Comparison of ENCODE assay signal across 8 cellular contexts in the genomic region with DNA sequence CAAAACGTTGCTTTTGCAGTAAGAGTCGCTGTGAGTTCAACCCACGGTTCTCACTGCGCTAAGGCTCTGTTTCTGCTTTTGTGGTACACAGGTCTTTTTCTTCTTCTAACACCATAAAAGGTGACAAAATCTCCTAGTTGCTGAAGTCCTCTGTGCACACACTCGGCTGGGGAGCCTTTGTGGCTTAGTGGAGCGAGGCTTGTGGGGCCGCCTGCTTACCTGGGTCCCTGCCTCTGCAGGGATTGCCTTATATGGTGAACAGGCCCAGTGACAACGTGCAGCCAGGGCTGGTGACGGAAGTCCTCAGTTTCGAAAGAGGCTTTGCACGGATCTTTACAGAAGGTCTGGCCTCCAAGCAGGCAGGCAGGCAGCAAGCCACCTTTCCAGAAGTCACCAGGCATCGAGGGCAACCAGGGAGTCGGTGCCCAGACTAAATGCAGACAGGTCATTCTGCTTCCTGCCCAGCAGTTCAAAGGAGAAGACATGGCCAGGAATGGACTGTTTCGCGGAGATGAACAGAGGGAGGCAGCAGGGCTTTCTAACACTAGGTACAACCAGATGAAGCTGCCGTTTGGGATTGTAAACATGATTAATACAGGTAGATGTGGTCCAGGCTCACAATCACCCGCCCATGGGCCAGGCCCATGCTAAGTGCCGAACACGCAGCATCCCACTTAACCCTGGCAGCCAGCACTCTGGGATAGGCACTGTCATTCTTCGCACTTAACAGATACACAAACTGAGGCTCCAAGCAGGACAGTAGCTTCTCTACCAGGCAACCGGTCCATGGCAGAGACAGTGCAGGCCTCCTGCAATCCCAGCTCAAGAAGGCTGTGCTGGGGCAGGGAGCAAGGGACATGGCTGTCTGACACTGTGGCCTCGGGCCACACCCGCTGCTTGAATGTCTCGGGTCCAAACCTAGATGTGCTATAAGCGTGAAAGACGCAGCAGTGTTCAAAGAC. TPM values are rescaled to one million over a fixed set of nuclear protein-coding genes. Genes with fewer than 3 reads are reported as not detected.
DNase-seq lines count a peak whose midpoint lies in the region; ATAC-seq and TF ChIP-seq lines count a peak whose summit lies in the region.

No MANE protein-coding gene starts in this region.

- peaks cover 0 to 2% of the 10 kb centered on the region in 2 donors for H3K4me1 ChIP-seq in lung (ENCODE audit: control insufficient read depth in 2 of 2, insufficient read depth in 2 of 2, low read length in 2 of 2)

- H3K27ac Mint-ChIP-seq in stimulated activated naive CD8-positive, alpha-beta T cell treated with anti-CD3 and anti-CD28 coated beads, Interleukin-15, amount 100 ng/mL, for 72 hours = peak overlapping the region; percentile 95 to 99

- peak overlapping the region in 1 of 2 donors; percentile 63 for H3K27ac ChIP-seq in lung (ENCODE audit: low read depth in 1 of 2, low read length in 1 of 2)

- no peaks in the 10 kb centered on the region for H3K27me3 ChIP-seq in lung (ENCODE audit: control insufficient read depth, insufficient read depth)

- no peak overlapping the region for H3K4me3 ChIP-seq in lung

- H3K4me3 Mint-ChIP-seq in stimulated activated naive CD8-positive, alpha-beta T cell treated with anti-CD3 and anti-CD28 coated beads, Interleukin-15, amount 100 ng/mL, for 72 hours = peak overlapping the region; percentile 67 to 83

- 50 to 65% methylated on average over 26 of the region's 26 CpGs for whole genome bisulfite sequencing in lung, 2 donors

- peak; percentile 63 for TF ChIP-seq POLR2A in GM18505 (IDR thresholded peaks at IDR 0.05; ENCODE audit: borderline replicate concordance, extremely low read depth, insufficient read depth, insufficient read length)

- peaks cover 92% of the 10 kb centered on the region for H3K4me1 Mint-ChIP-seq in stimulated activated naive CD8-positive, alpha-beta T cell treated with anti-CD3 and anti-CD28 coated beads, Interleukin-15, amount 100 ng/mL, for 72 hours

- no peaks in the 10 kb centered on the region for H3K27me3 Mint-ChIP-seq in stimulated activated naive CD8-positive, alpha-beta T cell treated with anti-CD3 and anti-CD28 coated beads, Interleukin-15, amount 100 ng/mL, for 72 hours

- TF ChIP-seq CTCF in lung (IDR thresholded peaks at IDR 0.05; ENCODE audit: control extremely low read depth, extremely low read depth) = no peak

- DNase-seq in NCI-H2107 (lab: John Stamatoyannopoulos, UW) (peak; percentile 61), lung (ENCODE audit: low spot score) (peak; percentile 62), NCI-H748 treated with DMSO at 0.1 percent for 48 hours (lab: John Stamatoyannopoulos, UW) (no peak), NCI-H1436 treated with DMSO at 0.1 percent for 48 hours (lab: John Stamatoyannopoulos, UW) (no peak)
- DNase-seq in activated CD8-positive, alpha-beta memory T cell treated with anti-CD3 and anti-CD28 coated beads, Interleukin-2, amount 50 U/mL, for 48 hours = peak; percentile 87
- peak; percentile 89 to 92 for DNase-seq in stimulated activated naive CD8-positive, alpha-beta T cell treated with anti-CD3 and anti-CD28 coated beads, Interleukin-15, amount 100 ng/mL, for 72 hours

- no peaks in the 10 kb centered on the region for H3K9me3 ChIP-seq in lung (ENCODE audit: control insufficient read depth in 2 of 2, insufficient read depth in 1 of 2, low read length in 1 of 2)

- ATAC-seq in GM18505 (IDR thresholded peaks at IDR 0.05; ENCODE audit: unreplicated experiment) = peak; percentile 92
- ATAC-seq in HG02623 (IDR thresholded peaks at IDR 0.05; ENCODE audit: unreplicated experiment) = peak; percentile 79
- ATAC-seq in lung (ENCODE audit: insufficient read depth, low FRiP score) = peak; percentile 58
- ATAC-seq in stimulated activated naive CD8-positive, alpha-beta T cell treated with anti-CD3 and anti-CD28 coated beads, Interleukin-15, amount 100 ng/mL, for 72 hours = peak; percentile 91

- no peaks in the 10 kb centered on the region for H3K36me3 ChIP-seq in lung (ENCODE audit: control insufficient read depth in 2 of 2, insufficient read depth in 2 of 2, low read length in 2 of 2)

- H3K9me3 Mint-ChIP-seq in stimulated activated naive CD8-positive, alpha-beta T cell treated with anti-CD3 and anti-CD28 coated beads, Interleukin-15, amount 100 ng/mL, for 72 hours = no peaks in the 10 kb centered on the region

RNA-seq across cellular contexts. Expression of gene MEAK7, which starts 10.7 kb away (rescaled TPM):
- total RNA-seq in lung = 10 to 100 TPM; 15.7 to 16.9 TPM
- polyA plus RNA-seq in lung = 1 to 10 TPM; 4.8 to 6.7 TPM

Comparison
In these comparisons a context has a peak if more than half of its experiments do, and no peak if none do; other contexts are left out.
1. DNase-seq: peak in NCI-H2107 (single experiment), activated CD8-positive, alpha-beta memory T cell treated with anti-CD3 and anti-CD28 coated beads, Interleukin-2, amount 50 U/mL, for 48 hours (single experiment), lung (single experiment) and stimulated activated naive CD8-positive, alpha-beta T cell treated with anti-CD3 and anti-CD28 coated beads, Interleukin-15, amount 100 ng/mL, for 72 hours (2 of 2); none in NCI-H748 treated with DMSO at 0.1 percent for 48 hours (single experiment) and NCI-H1436 treated with DMSO at 0.1 percent for 48 hours (single experiment).
2. Peak in every context shown above with its lines, with median percentiles within 50 percentile points of each other: ATAC-seq.